ENCODE assay signal across 1 cellular context in the genomic region with DNA sequence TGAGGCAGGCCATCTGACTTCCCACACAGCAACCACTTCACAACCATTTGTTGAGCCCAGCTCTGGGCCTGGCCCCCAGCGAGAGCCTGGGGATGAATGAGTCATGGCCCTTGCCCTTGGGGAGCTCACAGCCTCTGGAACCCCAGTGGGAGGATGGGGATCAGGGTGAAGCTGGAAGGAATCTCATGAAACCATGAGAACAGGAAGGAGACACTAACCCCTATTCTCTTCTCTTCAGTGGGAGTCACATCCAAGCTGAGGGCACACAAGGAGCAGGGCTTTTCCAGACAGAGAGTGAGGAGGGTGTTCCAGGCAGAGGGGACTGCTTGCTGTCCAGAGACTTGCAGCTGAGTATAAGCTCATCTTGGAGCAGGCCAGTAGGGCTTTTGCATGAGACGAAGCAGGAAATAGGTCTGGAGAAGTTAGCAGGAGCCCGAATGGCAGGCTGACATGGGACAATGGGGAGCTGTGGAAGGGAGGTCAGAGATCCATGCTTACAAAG.
TF ChIP-seq lines count a peak whose summit lies in the region.

No MANE protein-coding gene starts in this region.

TF ChIP-seq in H1, 55 proteins besides CTCF, POLR2A, EP300 and RAD21:
- 0 out of 2 replicates have a peak, but pooled peaks have one; percentile 23 for TF ChIP-seq JUND (IDR thresholded peaks at IDR 0.05; ENCODE audit: low read length)
- TF ChIP-seq SP1 (IDR thresholded peaks at IDR 0.05; ENCODE audit: low read depth, low read length), result no peak
- no peak for TF ChIP-seq CBX8 (IDR thresholded peaks at IDR 0.05; ENCODE audit: borderline replicate concordance, low read depth, low read length)
TF ChIP-seq in H1: peak in this region for 1.
